9 cellular contexts compared by ENCODE assay signal in genomic region chr2:42923632-42924425, GRCh38.
DNase-seq lines count a peak whose midpoint lies in the region; ATAC-seq and TF ChIP-seq lines count a peak whose summit lies in the region.
"Had no signal": no experiment of that assay in that cellular context is flagged by ENCODE, and none has a peak within 500 bp of the region (broad histone marks: within the 10 kb centered on the region; RNA-seq: fewer than 3 reads in every experiment).

No MANE protein-coding gene starts in this region.

- H3K27ac ChIP-seq in SJCRH30 (peak overlapping the region; percentile 81), mucosa of rectum (ENCODE audit: low read depth in 2 of 2, low read length in 2 of 2) (peak overlapping the region; percentile 87 to 94), tibial nerve (peak overlapping the region; percentile 82 to 93 (median 86))

- H3K9me3 Mint-ChIP-seq in endothelial cell (ENCODE audit: unreplicated experiment), result no peaks in the 10 kb centered on the region
- H3K9me3 Mint-ChIP-seq: activated naive CD4-positive, alpha-beta T cell treated with anti-CD3 and anti-CD28 coated beads, Interleukin-2, amount 10 ng/mL, durations not matched to agents 7 days and 5 days had no signal

- no peak for TF ChIP-seq EP300 in tibial nerve (IDR thresholded peaks at IDR 0.05)

- DNase-seq in SJCRH30 (peak in 1 of 2 experiments; percentile 36), endothelial cell (ENCODE audit: low spot score) (no peak), tibial nerve (ENCODE audit: low spot score in 2 of 2) (no peak), UCSD-AML1 (lab: John Stamatoyannopoulos, UW; ENCODE audit: unreplicated experiment) (no peak)
- DNase-seq in activated CD4-positive, alpha-beta T cell treated with anti-CD3 and anti-CD28 coated beads, Interleukin-2, amount 50 U/mL, for 4 hours, result no peak
- DNase-seq: activated naive CD4-positive, alpha-beta T cell treated with anti-CD3 and anti-CD28 coated beads, Interleukin-2, amount 10 ng/mL, durations not matched to agents 7 days and 5 days; T-helper 9 cell had no signal

- ATAC-seq in GM21529 (IDR thresholded peaks at IDR 0.05; ENCODE audit: unreplicated experiment), result no peak

- 45 to 72% methylated on average over 4 of the region's 4 CpGs for WGBS in tibial nerve, 2 donors

- no peak overlapping the region for H3K9ac ChIP-seq in mucosa of rectum (ENCODE audit: low read depth in 1 of 2, low read length in 2 of 2)

- peaks cover 59% of the 10 kb centered on the region for H3K4me1 Mint-ChIP-seq in endothelial cell (ENCODE audit: unreplicated experiment)
- H3K4me1 Mint-ChIP-seq: activated naive CD4-positive, alpha-beta T cell treated with anti-CD3 and anti-CD28 coated beads, Interleukin-2, amount 10 ng/mL, durations not matched to agents 7 days and 5 days had no signal

- H3K27me3 Mint-ChIP-seq in endothelial cell (ENCODE audit: unreplicated experiment), result peaks cover 7% of the 10 kb centered on the region

- TF ChIP-seq CTCF in endothelial cell (IDR thresholded peaks at IDR 0.05; ENCODE audit: unreplicated experiment), result no peak
- TF ChIP-seq CTCF in tibial nerve (IDR thresholded peaks at IDR 0.05), result no peak

- H3K27ac Mint-ChIP-seq in endothelial cell (ENCODE audit: unreplicated experiment), result peak overlapping the region; percentile 100
- H3K27ac Mint-ChIP-seq: activated naive CD4-positive, alpha-beta T cell treated with anti-CD3 and anti-CD28 coated beads, Interleukin-2, amount 10 ng/mL, durations not matched to agents 7 days and 5 days had no signal

- peaks cover 61% of the 10 kb centered on the region for H3K4me1 ChIP-seq in SJCRH30
- H3K4me1 ChIP-seq in mucosa of rectum (ENCODE audit: control insufficient read depth in 2 of 2, insufficient read depth in 2 of 2, low read length in 2 of 2), result peaks cover 55 to 61% of the 10 kb centered on the region in 2 donors
- peaks cover 3 to 89% (median 71%) of the 10 kb centered on the region in 4 donors for H3K4me1 ChIP-seq in tibial nerve

- H3K36me3 ChIP-seq in SJCRH30 (no peaks in the 10 kb centered on the region), mucosa of rectum (ENCODE audit: control insufficient read depth in 2 of 2, insufficient read depth in 2 of 2, low read length in 2 of 2) (no peaks in the 10 kb centered on the region), tibial nerve (no peaks in the 10 kb centered on the region)

- H3K9me3 ChIP-seq in SJCRH30 (replicated peaks), result no peaks in the 10 kb centered on the region
- H3K9me3 ChIP-seq in mucosa of rectum (ENCODE audit: control insufficient read depth in 2 of 2, low read length in 2 of 2), result no peaks in the 10 kb centered on the region
- H3K9me3 ChIP-seq in tibial nerve, result no peaks in the 10 kb centered on the region

- H3K4me3 ChIP-seq in SJCRH30 (peak overlapping the region; percentile 39), mucosa of rectum (ENCODE audit: low read length in 2 of 2) (no peak overlapping the region), tibial nerve (no peak overlapping the region)

- no peaks in the 10 kb centered on the region for H3K27me3 ChIP-seq in SJCRH30
- no peaks in the 10 kb centered on the region for H3K27me3 ChIP-seq in mucosa of rectum (ENCODE audit: control insufficient read depth in 2 of 2, insufficient read depth in 2 of 2, low read length in 2 of 2)
- H3K27me3 ChIP-seq in tibial nerve, result no peaks in the 10 kb centered on the region

- H3K4me3 Mint-ChIP-seq in endothelial cell (ENCODE audit: unreplicated experiment), result no peak overlapping the region
- H3K4me3 Mint-ChIP-seq: activated naive CD4-positive, alpha-beta T cell treated with anti-CD3 and anti-CD28 coated beads, Interleukin-2, amount 10 ng/mL, durations not matched to agents 7 days and 5 days had no signal

- no peaks in the 10 kb centered on the region for H3K36me3 Mint-ChIP-seq in endothelial cell (ENCODE audit: low read depth, unreplicated experiment)
- H3K36me3 Mint-ChIP-seq: activated naive CD4-positive, alpha-beta T cell treated with anti-CD3 and anti-CD28 coated beads, Interleukin-2, amount 10 ng/mL, durations not matched to agents 7 days and 5 days had no signal

- TF ChIP-seq POLR2A in tibial nerve (IDR thresholded peaks at IDR 0.05), result no peak
